Comparison of ENCODE assay signal across 15 cellular contexts in the genomic region with DNA sequence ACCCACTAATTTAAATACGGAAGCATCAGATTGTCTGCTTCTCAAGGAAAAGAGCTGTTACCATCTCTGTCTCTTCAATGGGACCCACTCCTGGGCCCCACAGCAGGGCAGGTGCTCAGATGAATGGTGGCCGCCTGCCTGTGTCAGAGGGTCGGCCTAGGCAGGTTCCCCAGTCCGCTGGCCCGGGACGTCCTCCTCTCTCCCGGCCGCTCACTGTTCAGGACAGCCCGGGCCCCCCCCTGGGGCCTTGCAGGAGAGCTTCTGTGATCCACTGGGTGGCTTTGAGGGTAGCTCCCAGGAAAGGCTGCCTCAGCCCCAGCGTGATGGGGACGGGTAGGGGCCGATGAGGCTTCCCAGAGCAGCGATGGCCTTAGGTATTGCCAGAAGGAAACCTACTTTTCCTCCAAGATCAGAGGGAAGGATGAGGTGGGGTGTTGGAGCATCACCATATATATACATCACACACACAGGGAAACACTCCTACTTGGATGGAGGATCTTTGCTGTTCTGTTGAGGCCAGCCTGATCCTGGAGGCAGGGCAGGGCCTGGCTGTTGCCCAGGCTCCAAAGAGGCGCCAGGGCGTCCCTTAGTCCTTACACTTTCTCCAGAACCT.
DNase-seq lines count a peak whose midpoint lies in the region; ATAC-seq and TF ChIP-seq lines count a peak whose summit lies in the region.
"Had no signal": no experiment of that assay in that cellular context is flagged by ENCODE, and none has a peak within 500 bp of the region (broad histone marks: within the 10 kb centered on the region; RNA-seq: fewer than 3 reads in every experiment).

No MANE protein-coding gene starts in this region.

- intact Hi-C loops in activated T-helper 2 cell treated with anti-CD3 and anti-CD28 coated beads, Interferon-gamma antibody, Interleukin-2, Interleukin-4, amounts not matched to agents 10 μg/mL and 5 μg/mL and 100 μg/mL, durations not matched to agents 14 hours and 24 hours and 36 hours (cut with micrococcal nuclease): no loop called here

- peak overlapping the region; percentile 31 for H3K4me3 Mint-ChIP-seq in central memory CD8-positive, alpha-beta T cell
- peak overlapping the region; percentile 31 for H3K4me3 Mint-ChIP-seq in neural crest cell
- H3K4me3 Mint-ChIP-seq in activated T-helper 2 cell treated with anti-CD3 and anti-CD28 coated beads, Interferon-gamma antibody, Interleukin-2, Interleukin-4, amounts not matched to agents 10 μg/mL and 5 μg/mL and 100 μg/mL, durations not matched to agents 14 hours and 24 hours and 36 hours (ENCODE audit: low read depth): no peak overlapping the region

- no peak for TF ChIP-seq CTCF in neural crest cell (conservative IDR thresholded peaks at IDR 0.05)

- H3K27ac Mint-ChIP-seq in central memory CD8-positive, alpha-beta T cell (ENCODE audit: low read depth): peak overlapping the region; percentile 41
- H3K27ac Mint-ChIP-seq in neural crest cell (ENCODE audit: unreplicated experiment): no peak overlapping the region
- no peak overlapping the region for H3K27ac Mint-ChIP-seq in activated T-helper 2 cell treated with anti-CD3 and anti-CD28 coated beads, Interferon-gamma antibody, Interleukin-2, Interleukin-4, amounts not matched to agents 10 μg/mL and 5 μg/mL and 100 μg/mL, durations not matched to agents 14 hours and 24 hours and 36 hours

- ATAC-seq in HG02759 (IDR thresholded peaks at IDR 0.05; ENCODE audit: unreplicated experiment) (peak; percentile 14), HG02571 (IDR thresholded peaks at IDR 0.05; ENCODE audit: unreplicated experiment) (no peak)
- ATAC-seq in central memory CD8-positive, alpha-beta T cell (replicated peaks; ENCODE audit: extremely low read depth, poor library complexity, severe bottlenecking): no peak
- ATAC-seq: GM12878 had no signal

- peak; percentile 57 for DNase-seq in DMS 273 (lab: John Stamatoyannopoulos, UW; ENCODE audit: unreplicated experiment)
- no peak for DNase-seq in DMS 273 treated with DMSO at 0.1 percent for 48 hours (lab: John Stamatoyannopoulos, UW)
- DNase-seq in central memory CD8-positive, alpha-beta T cell (ENCODE audit: low spot score in 2 of 2): no peak
- no peak for DNase-seq in neural crest cell (ENCODE audit: low read depth, low spot score)
- no peak for DNase-seq in T-helper 9 cell
- DNase-seq in activated T-helper 2 cell treated with anti-CD3 and anti-CD28 coated beads, Interferon-gamma antibody, Interleukin-2, Interleukin-4, amounts not matched to agents 10 μg/mL and 5 μg/mL and 100 μg/mL, durations not matched to agents 14 hours and 24 hours and 36 hours (ENCODE audit: low spot score): no peak
- DNase-seq: DMS53, GM23248, NCI-H1436 treated with DMSO at 0.1 percent for 48 hours, NCI-H2081 treated with DMSO at 0.1 percent for 48 hours, NCI-H524, RPMI8226 had no signal

- no peaks in the 10 kb centered on the region for H3K27me3 Mint-ChIP-seq in central memory CD8-positive, alpha-beta T cell
- H3K27me3 Mint-ChIP-seq in neural crest cell (ENCODE audit: low read depth): no peaks in the 10 kb centered on the region
- no peaks in the 10 kb centered on the region for H3K27me3 Mint-ChIP-seq in activated T-helper 2 cell treated with anti-CD3 and anti-CD28 coated beads, Interferon-gamma antibody, Interleukin-2, Interleukin-4, amounts not matched to agents 10 μg/mL and 5 μg/mL and 100 μg/mL, durations not matched to agents 14 hours and 24 hours and 36 hours (ENCODE audit: low read depth)

- peaks cover 16% of the 10 kb centered on the region for H3K36me3 Mint-ChIP-seq in central memory CD8-positive, alpha-beta T cell (ENCODE audit: insufficient read depth)
- no peaks in the 10 kb centered on the region for H3K36me3 Mint-ChIP-seq in neural crest cell (ENCODE audit: low read depth)
- H3K36me3 Mint-ChIP-seq in activated T-helper 2 cell treated with anti-CD3 and anti-CD28 coated beads, Interferon-gamma antibody, Interleukin-2, Interleukin-4, amounts not matched to agents 10 μg/mL and 5 μg/mL and 100 μg/mL, durations not matched to agents 14 hours and 24 hours and 36 hours (ENCODE audit: low read depth): no peaks in the 10 kb centered on the region

- H3K4me1 Mint-ChIP-seq in central memory CD8-positive, alpha-beta T cell: peaks cover 13% of the 10 kb centered on the region
- peaks cover 43% of the 10 kb centered on the region for H3K4me1 Mint-ChIP-seq in neural crest cell
- peaks cover 10% of the 10 kb centered on the region for H3K4me1 Mint-ChIP-seq in activated T-helper 2 cell treated with anti-CD3 and anti-CD28 coated beads, Interferon-gamma antibody, Interleukin-2, Interleukin-4, amounts not matched to agents 10 μg/mL and 5 μg/mL and 100 μg/mL, durations not matched to agents 14 hours and 24 hours and 36 hours (ENCODE audit: low read depth)

- no peaks in the 10 kb centered on the region for H3K9me3 Mint-ChIP-seq in central memory CD8-positive, alpha-beta T cell
- no peaks in the 10 kb centered on the region for H3K9me3 Mint-ChIP-seq in neural crest cell
- no peaks in the 10 kb centered on the region for H3K9me3 Mint-ChIP-seq in activated T-helper 2 cell treated with anti-CD3 and anti-CD28 coated beads, Interferon-gamma antibody, Interleukin-2, Interleukin-4, amounts not matched to agents 10 μg/mL and 5 μg/mL and 100 μg/mL, durations not matched to agents 14 hours and 24 hours and 36 hours
